8 cellular contexts compared by ENCODE assay signal in the genomic region with DNA sequence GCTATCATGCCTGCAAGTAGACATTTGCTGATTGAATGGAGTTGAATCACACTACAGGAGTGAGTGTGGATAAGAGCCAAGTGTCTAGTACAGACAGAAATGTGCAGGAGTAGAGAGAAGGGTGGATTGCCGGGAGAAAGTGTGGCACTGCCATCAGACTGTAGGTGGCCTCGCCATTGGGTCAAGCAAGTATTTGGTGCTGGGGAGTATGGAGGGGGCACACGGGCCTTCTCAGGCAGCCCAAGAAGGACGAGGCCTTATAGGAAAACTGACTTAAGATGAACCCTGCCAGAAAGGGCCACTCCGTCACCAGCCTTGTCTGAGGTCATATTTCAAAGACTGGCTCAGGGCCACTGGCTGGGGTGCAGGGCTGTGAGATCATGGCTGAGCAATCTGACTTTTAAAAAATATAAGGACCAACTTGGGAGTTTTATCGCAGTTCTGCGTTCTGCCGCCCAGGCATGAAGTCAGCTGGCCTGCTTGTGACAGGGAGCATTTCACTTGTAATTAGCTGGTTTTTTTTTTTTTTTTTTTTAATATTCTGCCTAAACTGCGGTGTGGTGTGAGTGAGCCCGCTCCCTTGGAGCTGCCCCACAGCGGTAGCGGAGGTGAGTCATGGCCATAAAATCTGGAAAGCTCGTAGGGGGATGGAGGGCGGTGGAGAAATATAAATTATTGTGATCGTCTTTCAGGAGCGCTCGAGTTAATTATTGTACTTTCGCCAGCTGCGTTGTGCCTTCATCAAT.
DNase-seq lines count a peak whose midpoint lies in the region; ATAC-seq and TF ChIP-seq lines count a peak whose summit lies in the region.

No MANE protein-coding gene starts in this region.

- peak; percentile 16 for TF ChIP-seq CTCF in neural crest cell (conservative IDR thresholded peaks at IDR 0.05)

- H3K4me3 Mint-ChIP-seq in neural crest cell = no peak overlapping the region

- no peaks in the 10 kb centered on the region for H3K9me3 Mint-ChIP-seq in neural crest cell

- no peaks in the 10 kb centered on the region for H3K36me3 Mint-ChIP-seq in neural crest cell (ENCODE audit: low read depth)

- no peak overlapping the region for H3K27ac Mint-ChIP-seq in neural crest cell (ENCODE audit: unreplicated experiment)

- ATAC-seq in HG03175 (IDR thresholded peaks at IDR 0.05; ENCODE audit: unreplicated experiment) (no peak), GM19455 (IDR thresholded peaks at IDR 0.05; ENCODE audit: unreplicated experiment) (no peak)

- peaks cover 11% of the 10 kb centered on the region for H3K4me1 Mint-ChIP-seq in neural crest cell

- DNase-seq in DMS 273 treated with DMSO at 0.1 percent for 48 hours (lab: John Stamatoyannopoulos, UW) = peak; percentile 57
- peak; percentile 97 for DNase-seq in NCI-H2107 treated with DMSO at 0.1 percent for 48 hours (lab: John Stamatoyannopoulos, UW; ENCODE audit: unreplicated experiment)
- DNase-seq in dedifferentiated amniotic fluid mesenchymal stem cell (ENCODE audit: extremely low spot score) = peak; percentile 55
- no peak for DNase-seq in neural crest cell (ENCODE audit: low read depth, low spot score)
- DNase-seq in NCI-H1930 (lab: John Stamatoyannopoulos, UW) = no peak
- no peak for DNase-seq in cerebellar nuclear complex (lab: John Stamatoyannopoulos, UW)

- no peaks in the 10 kb centered on the region for H3K27me3 Mint-ChIP-seq in neural crest cell (ENCODE audit: low read depth)

Comparison
In these comparisons a context has a peak if more than half of its experiments do, and no peak if none do; other contexts are left out.
1. DNase-seq: peak in DMS 273 treated with DMSO at 0.1 percent for 48 hours (single experiment), NCI-H2107 treated with DMSO at 0.1 percent for 48 hours (single experiment) and dedifferentiated amniotic fluid mesenchymal stem cell (single experiment); none in neural crest cell (single experiment), NCI-H1930 (0 of 2) and cerebellar nuclear complex (0 of 2).